In the genomic region with DNA sequence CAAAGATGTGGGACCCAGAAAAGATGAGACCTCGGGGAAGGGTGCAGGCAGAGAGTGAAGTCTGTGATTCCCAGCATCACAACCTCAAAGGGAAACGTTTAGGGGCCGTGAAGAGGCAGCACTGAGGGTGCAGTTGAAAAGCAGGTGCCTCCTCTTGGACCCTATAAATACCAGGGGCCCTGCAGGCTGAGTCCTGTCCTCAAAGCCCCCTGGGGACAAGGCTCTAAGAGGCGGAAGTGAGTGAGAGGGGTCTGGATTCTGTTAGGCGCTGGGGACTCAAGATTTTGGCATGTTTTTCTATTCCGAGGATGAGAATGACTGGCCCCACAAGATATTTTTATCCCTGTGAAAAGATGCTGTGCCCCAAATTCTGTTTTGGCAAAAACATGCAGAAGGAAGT, we compare ENCODE assay signal across 13 cellular contexts.
A peak's percentile ranks its signal among the peaks of the same experiment; 100 is the strongest.
DNase-seq lines count a peak whose midpoint lies in the region; FAIRE-seq and TF ChIP-seq lines count a peak whose summit lies in the region.
"Had no signal": no experiment of that assay in that cellular context is flagged by ENCODE, and none has a peak within 500 bp of the region (broad histone marks: within the 10 kb centered on the region; RNA-seq: fewer than 3 reads in every experiment).

No MANE protein-coding gene starts in this region.

- H3K4me3 ChIP-seq in HUES6 (ENCODE audit: low read depth, low read length) (no peak overlapping the region), sigmoid colon (no peak overlapping the region), ascending aorta (no peak overlapping the region)
- H3K4me3 ChIP-seq: esophagus squamous epithelium, psoas muscle had no signal

- DNase-seq in GM12891 (ENCODE audit: insufficient read length, low spot score) (no peak), chondrocyte (ENCODE audit: low spot score) (no peak), sigmoid colon (no peak), ascending aorta (ENCODE audit: low spot score in 2 of 2) (no peak), KG1 (lab: John Stamatoyannopoulos, UW) (no peak), dermis blood vessel endothelial cell (no peak)
- DNase-seq: activated T-cell treated with anti-CD3 and anti-CD28 coated beads for 4 hours; esophagus squamous epithelium; midbrain; NCI-H2227 treated with DMSO at 0.1 percent for 48 hours; psoas muscle; stimulated activated CD4-positive, alpha-beta T cell treated with anti-CD3 and anti-CD28 coated beads, Interleukin-4, amount 100 ng/mL, for 4 hours had no signal

- peak overlapping the region; percentile 68; the same call in 1 of the 2 replicates for H3K27ac ChIP-seq in HUES6 (ENCODE audit: low read depth, low read length)
- peak overlapping the region in 3 of 4 donors; percentile 87 to 91 (median 88) for H3K27ac ChIP-seq in sigmoid colon
- H3K27ac ChIP-seq in ascending aorta = no peak overlapping the region

- no peak overlapping the region for H3K9ac ChIP-seq in HUES6 (ENCODE audit: low read length)

- WGBS in sigmoid colon, 2 donors = 71 to 89% methylated on average over 6 of the region's 6 CpGs

- H3K36me3 ChIP-seq in HUES6 (ENCODE audit: control insufficient read depth, insufficient read depth, low read length) = peaks cover 52% of the 10 kb centered on the region
- H3K36me3 ChIP-seq in sigmoid colon = peaks cover 0 to 18% (median 2%) of the 10 kb centered on the region in 4 donors
- no peaks in the 10 kb centered on the region for H3K36me3 ChIP-seq in ascending aorta

- no peak for TF ChIP-seq EP300 in sigmoid colon (IDR thresholded peaks at IDR 0.05)

- no peaks in the 10 kb centered on the region for H3K9me3 Mint-ChIP-seq in chondrocyte (ENCODE audit: low read depth)

- no peak for TF ChIP-seq POLR2A in GM12891 (IDR thresholded peaks at IDR 0.05; ENCODE audit: low read depth, low read length)
- no peak for TF ChIP-seq POLR2A in sigmoid colon (IDR thresholded peaks at IDR 0.05)

- H3K9me3 ChIP-seq in HUES6 (ENCODE audit: control insufficient read depth, insufficient read depth, low read depth, low read length) (no peaks in the 10 kb centered on the region), sigmoid colon (no peaks in the 10 kb centered on the region), ascending aorta (no peaks in the 10 kb centered on the region)
- H3K9me3 ChIP-seq: esophagus squamous epithelium, psoas muscle had no signal

- H3K27me3 Mint-ChIP-seq in chondrocyte (ENCODE audit: low read depth) = no peaks in the 10 kb centered on the region

- FAIRE-seq in GM12891 (lab: Jason Lieb, UNC) = peak; percentile 48

- H3K27ac Mint-ChIP-seq in chondrocyte (ENCODE audit: unreplicated experiment) = peak overlapping the region; percentile 75

- H3K4me1 Mint-ChIP-seq in chondrocyte (ENCODE audit: low read depth) = peaks cover 41% of the 10 kb centered on the region

- H3K36me3 Mint-ChIP-seq in chondrocyte (ENCODE audit: low read depth) = peaks cover 17% of the 10 kb centered on the region

- intact Hi-C loops in sigmoid colon (cut with DNase I) (loop anchor here (5.0 kb wide), 2 partner anchors 51 to 264 kb away; a partner anchor contains a TSS), ascending aorta (cut with DNase I) (no loop called here)

- no peak overlapping the region for H3K4me3 Mint-ChIP-seq in chondrocyte (ENCODE audit: unreplicated experiment)

- TF ChIP-seq CTCF in chondrocyte (IDR thresholded peaks at IDR 0.05) = no peak
- TF ChIP-seq CTCF in sigmoid colon (IDR thresholded peaks at IDR 0.05) = no peak
- no peak for TF ChIP-seq CTCF in ascending aorta (IDR thresholded peaks at IDR 0.05)

- H3K4me1 ChIP-seq in HUES6 (ENCODE audit: control insufficient read depth, insufficient read depth, low read length) (peaks cover 50% of the 10 kb centered on the region), sigmoid colon (peaks cover 0 to 38% (median 29%) of the 10 kb centered on the region in 4 donors), ascending aorta (peaks cover 0 to 4% of the 10 kb centered on the region in 2 donors)

- no peaks in the 10 kb centered on the region for H3K27me3 ChIP-seq in HUES6 (ENCODE audit: control insufficient read depth, insufficient read depth, low read length)
- H3K27me3 ChIP-seq in sigmoid colon = no peaks in the 10 kb centered on the region
- H3K27me3 ChIP-seq in ascending aorta = no peaks in the 10 kb centered on the region
- H3K27me3 ChIP-seq: esophagus squamous epithelium had no signal

TF ChIP-seq in GM12891, 5 proteins besides CTCF, POLR2A, EP300 and RAD21:
- TF ChIP-seq POLR2AphosphoS5 (IDR thresholded peaks at IDR 0.05; ENCODE audit: low read depth, low read length) (no peak), SPI1 (IDR thresholded peaks at IDR 0.05; ENCODE audit: low read depth, low read length) (no peak), PAX5 (IDR thresholded peaks at IDR 0.05; ENCODE audit: insufficient read depth, low read length, severe bottlenecking) (no peak), POU2F2 (IDR thresholded peaks at IDR 0.05; ENCODE audit: low read depth, low read length) (no peak), TAF1 (IDR thresholded peaks at IDR 0.05; ENCODE audit: low read depth, low read length) (no peak)

Comparison
In these comparisons a context has a peak if more than half of its experiments do, and no peak if none do; other contexts are left out.
1. H3K27ac ChIP-seq: peak in HUES6 (single experiment) and sigmoid colon (3 of 4); none in ascending aorta (0 of 2).